Comparison of ENCODE assay signal across 11 cellular contexts in the genomic region with DNA sequence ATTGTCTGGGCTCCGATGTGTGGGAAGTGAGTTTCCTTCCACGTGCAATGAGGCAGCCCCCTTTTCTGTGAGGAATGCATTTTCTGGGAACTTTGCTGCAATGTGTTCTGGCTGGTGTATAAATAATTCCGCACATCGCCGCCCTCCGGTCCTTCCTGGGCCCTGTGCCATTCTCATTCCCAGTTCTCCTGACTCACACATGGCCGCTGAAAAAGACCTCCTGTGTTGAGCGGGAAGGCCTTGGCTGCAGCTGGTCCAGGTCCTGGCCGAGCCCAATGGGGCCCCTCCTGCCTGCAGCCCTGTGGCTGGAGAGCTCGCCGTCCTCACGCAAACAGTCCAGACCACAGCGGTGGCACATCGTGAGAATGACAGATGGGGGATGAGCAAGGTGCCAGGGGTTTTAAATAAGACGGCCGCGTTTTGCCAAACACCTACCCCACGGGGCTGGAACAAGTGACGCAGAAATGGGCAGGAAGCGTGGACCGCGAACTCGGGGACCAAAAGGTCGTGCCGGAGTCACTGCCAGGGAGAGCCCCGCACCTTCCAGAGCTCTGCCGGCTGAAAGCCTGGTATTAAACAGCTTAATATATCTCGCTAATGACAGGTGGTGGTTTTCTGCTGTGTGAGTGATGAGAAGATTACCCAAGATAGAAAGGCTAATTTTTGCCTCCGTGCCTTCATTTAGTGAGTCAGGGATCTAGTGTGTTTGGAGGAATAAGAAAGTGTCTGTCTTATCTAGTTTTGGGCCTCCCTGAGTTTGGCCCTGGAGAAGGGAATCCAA. TPM values are rescaled to one million over a fixed set of nuclear protein-coding genes. Genes with fewer than 3 reads are reported as not detected.
DNase-seq lines count a peak whose midpoint lies in the region; ATAC-seq and TF ChIP-seq lines count a peak whose summit lies in the region.
"Had no signal": no experiment of that assay in that cellular context is flagged by ENCODE, and none has a peak within 500 bp of the region (broad histone marks: within the 10 kb centered on the region; RNA-seq: fewer than 3 reads in every experiment).

No MANE protein-coding gene starts in this region.

- H3K27ac Mint-ChIP-seq in osteocyte (ENCODE audit: unreplicated experiment), result peak overlapping the region; percentile 74
- H3K27ac Mint-ChIP-seq: stimulated activated naive B cell treated with anti-CD40 and anti-IgM and Interleukin-4, amounts not matched to agents 10 μg/mL and 1 μg/mL and 100 μg/mL, for 72 hours had no signal

- TF ChIP-seq CTCF in WI38 (IDR thresholded peaks at IDR 0.05; ENCODE audit: low read depth, low read length), result no peak
- no peak for TF ChIP-seq CTCF in osteocyte (IDR thresholded peaks at IDR 0.05)

- no peak overlapping the region for H3K4me3 Mint-ChIP-seq in osteocyte (ENCODE audit: unreplicated experiment)
- H3K4me3 Mint-ChIP-seq: stimulated activated naive B cell treated with anti-CD40 and anti-IgM and Interleukin-4, amounts not matched to agents 10 μg/mL and 1 μg/mL and 100 μg/mL, for 72 hours had no signal

- H3K4me3 ChIP-seq in WI38 (ENCODE audit: low read depth, low read length), result 0 out of 2 replicates have a peak overlapping the region, but pooled peaks have one; percentile 4
- H3K4me3 ChIP-seq: A549 had no signal

- no peaks in the 10 kb centered on the region for H3K27me3 Mint-ChIP-seq in osteocyte (ENCODE audit: unreplicated experiment)

- peaks cover 64% of the 10 kb centered on the region for H3K4me1 Mint-ChIP-seq in osteocyte (ENCODE audit: unreplicated experiment)

- H3K9me3 Mint-ChIP-seq in osteocyte (ENCODE audit: unreplicated experiment), result no peaks in the 10 kb centered on the region

- H3K36me3 Mint-ChIP-seq in osteocyte (ENCODE audit: unreplicated experiment), result peaks cover 12% of the 10 kb centered on the region

- no peak for ATAC-seq in HG02759 (IDR thresholded peaks at IDR 0.05; ENCODE audit: unreplicated experiment)
- ATAC-seq: A549; stimulated activated naive B cell treated with anti-CD40 and anti-IgM and Interleukin-4, amounts not matched to agents 10 μg/mL and 1 μg/mL and 100 μg/mL, for 72 hours had no signal

- DNase-seq in A172 (ENCODE audit: low spot score), result peak; percentile 93
- DNase-seq in glomerular visceral epithelial cell (ENCODE audit: extremely low spot score), result peak; percentile 93
- no peak for DNase-seq in osteocyte (ENCODE audit: extremely low spot score, unreplicated experiment)
- no peak for DNase-seq in HT-29 (ENCODE audit: low spot score)
- DNase-seq in D341Med (ENCODE audit: low spot score), result no peak
- DNase-seq in T1000 (lab: John Stamatoyannopoulos, UW), result no peak
- DNase-seq: effector memory CD4-positive, alpha-beta T cell; stimulated activated naive B cell treated with anti-CD40 and anti-IgM and Interleukin-4, amounts not matched to agents 10 μg/mL and 1 μg/mL and 100 μg/mL, for 72 hours had no signal

RNA-seq across cellular contexts. Expression of a gene that starts 37.0 kb away (rescaled TPM):
- 27.1 and 30.2 TPM in 2 replicates for total RNA-seq in A172 (2014; rRNA removed; shearing (Covaris generic))
- 132 and 143 TPM in 2 replicates for total RNA-seq in osteocyte
- total RNA-seq in HT-29 (2014; rRNA removed; shearing (Covaris generic)), result not detected in 2 replicates

Comparison
In these comparisons a context has a peak if more than half of its experiments do, and no peak if none do; other contexts are left out.
1. DNase-seq: peak in A172 (single experiment) and glomerular visceral epithelial cell (single experiment); none in osteocyte (single experiment), HT-29 (single experiment), D341Med (single experiment) and T1000 (single experiment).
2. RNA of a gene that starts 37.0 kb away (total RNA-seq): 132 to 143 TPM in osteocyte and 27.1 to 30.2 TPM in A172; not detected in HT-29; every median in the first group is over 10 times any median in the second.